17 cellular contexts compared by ENCODE assay signal in the genomic region with DNA sequence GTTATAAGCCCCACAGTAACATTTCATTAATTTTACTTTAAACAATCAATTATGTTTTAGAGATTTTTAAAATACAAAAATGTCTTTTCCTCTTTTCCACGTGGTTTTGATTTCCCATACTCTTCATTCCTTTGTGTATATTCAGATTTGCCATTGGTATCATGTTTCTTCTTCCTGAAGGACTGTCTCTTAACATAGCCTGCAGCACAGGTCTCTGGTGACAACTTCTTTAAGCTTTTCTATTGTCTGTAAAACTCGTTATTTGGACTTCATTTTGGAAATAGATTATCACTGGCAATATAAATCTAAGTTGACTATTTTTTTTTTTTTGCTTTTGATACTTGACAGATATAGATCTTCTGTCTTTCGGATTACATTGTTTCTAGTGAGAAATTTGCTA.
A peak's percentile ranks its signal among the peaks of the same experiment; 100 is the strongest.
DNase-seq lines count a peak whose midpoint lies in the region; ATAC-seq and TF ChIP-seq lines count a peak whose summit lies in the region.
"Had no signal": no experiment of that assay in that cellular context is flagged by ENCODE, and none has a peak within 500 bp of the region (broad histone marks: within the 10 kb centered on the region; RNA-seq: fewer than 3 reads in every experiment).

No MANE protein-coding gene starts in this region.

- peaks cover 34% of the 10 kb centered on the region for H3K4me1 ChIP-seq in SJCRH30
- no peaks in the 10 kb centered on the region for H3K4me1 ChIP-seq in mesendoderm (ENCODE audit: control insufficient read depth, low read depth, low read length)
- H3K4me1 ChIP-seq in lower lobe of right lung = no peaks in the 10 kb centered on the region
- H3K4me1 ChIP-seq: SJSA1 had no signal

- H3K4me3 Mint-ChIP-seq in Calu3 (ENCODE audit: low read depth, unreplicated experiment) (no peak overlapping the region), HFFc6 (no peak overlapping the region; the same call in 1 of the 2 replicates)
- H3K4me3 Mint-ChIP-seq: B cell; CD4-positive, alpha-beta T cell had no signal

- H3K23ac ChIP-seq in mesendoderm (ENCODE audit: low read length) = no peak overlapping the region

- H3K27me3 Mint-ChIP-seq in Calu3 (ENCODE audit: unreplicated experiment) = peaks cover 9% of the 10 kb centered on the region
- H3K27me3 Mint-ChIP-seq in HFFc6 (ENCODE audit: insufficient read depth) = peaks cover 2% of the 10 kb centered on the region

- H3K27me3 ChIP-seq in SJCRH30 = no peaks in the 10 kb centered on the region
- no peaks in the 10 kb centered on the region for H3K27me3 ChIP-seq in mesendoderm (ENCODE audit: insufficient read depth, low read length, poor library complexity)
- H3K27me3 ChIP-seq in lower lobe of right lung (ENCODE audit: low read depth) = peaks cover 5% of the 10 kb centered on the region
- H3K27me3 ChIP-seq: SJSA1 had no signal

- no peak overlapping the region for H3K9ac ChIP-seq in mesendoderm (ENCODE audit: low read length)

- no peak overlapping the region for H4K5ac ChIP-seq in mesendoderm (ENCODE audit: low read length)

- H3K36me3 ChIP-seq in SJCRH30 (no peaks in the 10 kb centered on the region), mesendoderm (ENCODE audit: control insufficient read depth, insufficient read depth, low read length) (no peaks in the 10 kb centered on the region), lower lobe of right lung (no peaks in the 10 kb centered on the region)
- H3K36me3 ChIP-seq: SJSA1 had no signal

- no peaks in the 10 kb centered on the region for H3K79me2 ChIP-seq in mesendoderm (ENCODE audit: control insufficient read depth, insufficient read depth, low read length)

- no peak for TF ChIP-seq CTCF in Calu3 (IDR thresholded peaks at IDR 0.05; ENCODE audit: unreplicated experiment)
- no peak for TF ChIP-seq CTCF in HFFc6 (IDR thresholded peaks at IDR 0.05)
- TF ChIP-seq CTCF in lower lobe of right lung (IDR thresholded peaks at IDR 0.05) = no peak

- WGBS in mesendoderm (ENCODE audit: extremely low coverage, insufficient coverage, low lambda C conversion rate) = no CpG with 5 or more reads among the region's 3 CpGs

- no peaks in the 10 kb centered on the region for H3K36me3 Mint-ChIP-seq in Calu3 (ENCODE audit: insufficient read depth, unreplicated experiment)
- H3K36me3 Mint-ChIP-seq in HFFc6 (ENCODE audit: low read depth) = no peaks in the 10 kb centered on the region

- H2BK15ac ChIP-seq in mesendoderm (replicated peaks; ENCODE audit: low read depth) = no peak overlapping the region

- no peak for ATAC-seq in lower lobe of right lung
- ATAC-seq in GM19324 (IDR thresholded peaks at IDR 0.05; ENCODE audit: low FRiP score, unreplicated experiment) = no peak

- intact Hi-C loops in Calu3 (cut with micrococcal nuclease; ENCODE audit: unreplicated experiment) = no loop called here
- intact Hi-C loops in lower lobe of right lung (cut with DNase I) = no loop called here

- H3K56ac ChIP-seq in mesendoderm (ENCODE audit: low read length) = no peak overlapping the region

- H3K27ac ChIP-seq in SJCRH30 = peak overlapping the region; percentile 8
- no peak overlapping the region for H3K27ac ChIP-seq in mesendoderm (ENCODE audit: low read depth, low read length)
- H3K27ac ChIP-seq in lower lobe of right lung = no peak overlapping the region
- H3K27ac ChIP-seq: RWPE1, SJSA1 had no signal

- H3K18ac ChIP-seq in mesendoderm (ENCODE audit: low read length) = no peak overlapping the region

- no peak overlapping the region for H4K8ac ChIP-seq in mesendoderm (ENCODE audit: low read depth, low read length)

- no peak overlapping the region for H2AK5ac ChIP-seq in mesendoderm (ENCODE audit: low read length)

- H3K27ac Mint-ChIP-seq in Calu3 (ENCODE audit: unreplicated experiment) (peak overlapping the region; percentile 18), HFFc6 (no peak overlapping the region)
- H3K27ac Mint-ChIP-seq: B cell; CD4-positive, alpha-beta T cell had no signal

- no peak for DNase-seq in Calu3
- peak; percentile 22 for DNase-seq in HFFc6
- peak in 1 of 2 experiments; percentile 67 for DNase-seq in SJCRH30
- DNase-seq in mesendoderm = peak; percentile 9
- DNase-seq in lower lobe of right lung = no peak
- DNase-seq in NCI-H187 (lab: John Stamatoyannopoulos, UW) = no peak
- DNase-seq in AG08395 (ENCODE audit: low spot score) = no peak
- DNase-seq: CD4-positive, alpha-beta T cell; DMS79 treated with DMSO at 0.1 percent for 48 hours; H7; NCI-H1436 treated with DMSO at 0.1 percent for 48 hours; NCI-H2081 treated with DMSO at 0.1 percent for 48 hours; NCI-H446 treated with DMSO at 0.1 percent for 48 hours had no signal

- no TSS peak for BruUV-seq in Calu3 (replicated peaks; lab: Mats Ljungman, UMichigan)

- no peak overlapping the region for H3K4ac ChIP-seq in mesendoderm (ENCODE audit: low read depth, low read length)

- no peaks in the 10 kb centered on the region for H3K79me1 ChIP-seq in mesendoderm (ENCODE audit: low read length)

- H3K9me3 ChIP-seq in SJCRH30 (replicated peaks) (no peaks in the 10 kb centered on the region), lower lobe of right lung (no peaks in the 10 kb centered on the region)
- H3K9me3 ChIP-seq: SJSA1 had no signal

- H2BK120ac ChIP-seq in mesendoderm (ENCODE audit: low read depth, low read length) = no peak overlapping the region

- H3K4me3 ChIP-seq in SJCRH30 (no peak overlapping the region), mesendoderm (ENCODE audit: low read length) (no peak overlapping the region), lower lobe of right lung (no peak overlapping the region)
- H3K4me3 ChIP-seq: SJSA1 had no signal

- H3K9me3 Mint-ChIP-seq in Calu3 (ENCODE audit: low read depth, unreplicated experiment) (no peaks in the 10 kb centered on the region), HFFc6 (no peaks in the 10 kb centered on the region)
- H3K9me3 Mint-ChIP-seq: CD4-positive, alpha-beta T cell had no signal

- H2BK5ac ChIP-seq in mesendoderm (ENCODE audit: low read length) = no peak overlapping the region

- H3K4me1 Mint-ChIP-seq in Calu3 (ENCODE audit: low read depth, unreplicated experiment) (peaks cover 15% of the 10 kb centered on the region), HFFc6 (ENCODE audit: low read depth) (peaks cover 23% of the 10 kb centered on the region)
- H3K4me1 Mint-ChIP-seq: B cell had no signal

- CTCF ChIA-PET in Calu3 (lab: Charles Lee) = interaction anchor here (0.7 kb wide), 1 partner anchor 107 kb away, joined by 3 read pairs; no protein-coding TSS in a partner anchor

- H3K4me2 ChIP-seq in mesendoderm (ENCODE audit: low read length) = no peak overlapping the region

Comparison
In these comparisons a context has a peak if more than half of its experiments do, and no peak if none do; other contexts are left out.
1. DNase-seq: peak in HFFc6 (single experiment) and mesendoderm (single experiment); none in Calu3 (single experiment), lower lobe of right lung (single experiment), NCI-H187 (0 of 2) and AG08395 (single experiment).